In genomic region chr16:54080524-54081008, GRCh38 we compare ENCODE assay signal across 14 cellular contexts.
DNase-seq lines count a peak whose midpoint lies in the region; ATAC-seq, FAIRE-seq and TF ChIP-seq lines count a peak whose summit lies in the region.
"Had no signal": no experiment of that assay in that cellular context is flagged by ENCODE, and none has a peak within 500 bp of the region (broad histone marks: within the 10 kb centered on the region; RNA-seq: fewer than 3 reads in every experiment).

No MANE protein-coding gene starts in this region.

- peak; percentile 95 for FAIRE-seq in astrocyte (lab: Jason Lieb, UNC)
- FAIRE-seq in D721Med (lab: Jason Lieb, UNC) = no peak

- TF ChIP-seq CTCF in astrocyte (IDR thresholded peaks at IDR 0.05; ENCODE audit: insufficient read depth, low read depth, low read length) = no peak
- TF ChIP-seq CTCF in testis (IDR thresholded peaks at IDR 0.05) = no peak
- no peak for TF ChIP-seq CTCF in D721Med (IDR thresholded peaks at IDR 0.05; ENCODE audit: insufficient read depth, missing control alignments)

- no peak for TF ChIP-seq POLR2A in testis (IDR thresholded peaks at IDR 0.05)

- H3K9me3 ChIP-seq in astrocyte (ENCODE audit: insufficient read depth, low read depth, low read length) = no peaks in the 10 kb centered on the region
- no peaks in the 10 kb centered on the region for H3K9me3 ChIP-seq in testis
- H3K9me3 ChIP-seq: colonic mucosa had no signal

- H3K36me3 ChIP-seq in astrocyte (ENCODE audit: insufficient read depth, low read length) = no peaks in the 10 kb centered on the region
- no peaks in the 10 kb centered on the region for H3K36me3 ChIP-seq in testis (ENCODE audit: low read depth, missing control alignments)
- H3K36me3 ChIP-seq: colonic mucosa had no signal

- peaks cover 24% of the 10 kb centered on the region for H3K4me1 ChIP-seq in astrocyte (ENCODE audit: insufficient read depth, low read length)
- H3K4me1 ChIP-seq in testis = no peaks in the 10 kb centered on the region
- H3K4me1 ChIP-seq: colonic mucosa had no signal

- peak overlapping the region; percentile 82 for H3K27ac ChIP-seq in astrocyte (ENCODE audit: low read depth, low read length)
- no peak overlapping the region for H3K27ac ChIP-seq in testis
- H3K27ac ChIP-seq: colonic mucosa had no signal

- no peaks in the 10 kb centered on the region for H3K27me3 Mint-ChIP-seq in astrocyte (ENCODE audit: low read depth, unreplicated experiment)
- H3K27me3 Mint-ChIP-seq: activated B cell treated with CpG ODN at 0.5 μM for 24 hours; activated T-helper 17 cell treated with anti-CD3 and anti-CD28 coated beads, Interleukin-2, amount 50 U/mL, for 72 hours; naive thymus-derived CD4-positive, alpha-beta T cell had no signal

- peak overlapping the region; percentile 57 for H3K4me2 ChIP-seq in astrocyte (ENCODE audit: low read length)

- no peak for ATAC-seq in GM19395 (IDR thresholded peaks at IDR 0.05; ENCODE audit: unreplicated experiment)
- ATAC-seq: activated T-helper 17 cell treated with anti-CD3 and anti-CD28 coated beads, Interleukin-2, amount 50 U/mL, for 72 hours; naive thymus-derived CD4-positive, alpha-beta T cell; stimulated activated naive CD8-positive, alpha-beta T cell treated with anti-CD3 and anti-CD28 coated beads, Interleukin-15, Interleukin-2, amounts not matched to agents 100 U/mL and 50 U/mL, for 24 hours had no signal

- H3K4me3 Mint-ChIP-seq in astrocyte (ENCODE audit: unreplicated experiment) = no peak overlapping the region
- H3K4me3 Mint-ChIP-seq: activated B cell treated with CpG ODN at 0.5 μM for 24 hours; activated T-helper 17 cell treated with anti-CD3 and anti-CD28 coated beads, Interleukin-2, amount 50 U/mL, for 72 hours; H9; naive thymus-derived CD4-positive, alpha-beta T cell had no signal

- 66 to 71% methylated on average over 7 of the region's 7 CpGs for WGBS in testis, 2 donors

- H3K9ac ChIP-seq in astrocyte (ENCODE audit: low read length) = peak overlapping the region; percentile 66

- no peaks in the 10 kb centered on the region for H3K27me3 ChIP-seq in astrocyte (ENCODE audit: insufficient read depth, low read length)
- H3K27me3 ChIP-seq in testis = no peaks in the 10 kb centered on the region
- H3K27me3 ChIP-seq: colonic mucosa had no signal

- H4K20me1 ChIP-seq in astrocyte (ENCODE audit: insufficient read depth, low read length) = no peaks in the 10 kb centered on the region

- no peak overlapping the region for H3K4me3 ChIP-seq in astrocyte (ENCODE audit: insufficient read depth, low read depth, low read length)
- no peak overlapping the region for H3K4me3 ChIP-seq in testis
- H3K4me3 ChIP-seq: colonic mucosa had no signal

- H3K27ac Mint-ChIP-seq in astrocyte (ENCODE audit: unreplicated experiment) = no peak overlapping the region
- H3K27ac Mint-ChIP-seq: activated B cell treated with CpG ODN at 0.5 μM for 24 hours; activated T-helper 17 cell treated with anti-CD3 and anti-CD28 coated beads, Interleukin-2, amount 50 U/mL, for 72 hours; H9; naive thymus-derived CD4-positive, alpha-beta T cell had no signal

- H3K9me3 Mint-ChIP-seq in astrocyte (ENCODE audit: unreplicated experiment) = no peaks in the 10 kb centered on the region
- H3K9me3 Mint-ChIP-seq: activated B cell treated with CpG ODN at 0.5 μM for 24 hours; activated T-helper 17 cell treated with anti-CD3 and anti-CD28 coated beads, Interleukin-2, amount 50 U/mL, for 72 hours; H9 had no signal

- DNase-seq in HS-5 (ENCODE audit: low read depth) = peak; percentile 80
- peak; percentile 99 for DNase-seq in astrocyte (ENCODE audit: low read depth)
- DNase-seq in foreskin melanocyte = peak; percentile 96
- peak; percentile 25 for DNase-seq in testis
- DNase-seq in NCI-H1092 (lab: John Stamatoyannopoulos, UW) = no peak
- no peak for DNase-seq in D721Med (ENCODE audit: insufficient read length, low spot score)
- DNase-seq: activated B cell treated with CpG ODN at 0.5 μM for 24 hours; colonic mucosa; H9; naive thymus-derived CD4-positive, alpha-beta T cell; OCI-M1; stimulated activated naive CD8-positive, alpha-beta T cell treated with anti-CD3 and anti-CD28 coated beads, Interleukin-15, Interleukin-2, amounts not matched to agents 100 U/mL and 50 U/mL, for 24 hours had no signal

- peak overlapping the region; percentile 14 for H2AFZ ChIP-seq in astrocyte (ENCODE audit: low read depth, low read length)

- intact Hi-C loops in testis (cut with DNase I; ENCODE audit: low total_unique reads) = no loop called here

- H3K79me2 ChIP-seq in astrocyte (ENCODE audit: insufficient read depth, low read length) = no peaks in the 10 kb centered on the region

- H3K4me1 Mint-ChIP-seq in astrocyte (ENCODE audit: low read depth, unreplicated experiment) = peaks cover 15% of the 10 kb centered on the region
- H3K4me1 Mint-ChIP-seq: activated B cell treated with CpG ODN at 0.5 μM for 24 hours; activated T-helper 17 cell treated with anti-CD3 and anti-CD28 coated beads, Interleukin-2, amount 50 U/mL, for 72 hours; naive thymus-derived CD4-positive, alpha-beta T cell had no signal

- no peaks in the 10 kb centered on the region for H3K36me3 Mint-ChIP-seq in astrocyte (ENCODE audit: low read depth, unreplicated experiment)

Comparison
In these comparisons a context has a peak if more than half of its experiments do, and no peak if none do; other contexts are left out.
1. DNase-seq: peak in HS-5 (single experiment), astrocyte (single experiment), foreskin melanocyte (single experiment) and testis (single experiment); none in NCI-H1092 (single experiment) and D721Med (single experiment).